1 cellular context compared by ENCODE assay signal in genomic region chrX:3815896-3816664, GRCh38.
TF ChIP-seq lines count a peak whose summit lies in the region.

No MANE protein-coding gene starts in this region.

TF ChIP-seq in K562, 482 proteins besides CTCF, POLR2A, EP300 and RAD21 (continued from another document and continues in another):
- TF ChIP-seq ZNF277 (CRISPR knock-in tag; IDR thresholded peaks at IDR 0.05; ENCODE audit: borderline replicate concordance): no peak
- no peak for TF ChIP-seq TRIM24 (IDR thresholded peaks at IDR 0.05)
- peak; percentile 5 for TF ChIP-seq CCNT2 (IDR thresholded peaks at IDR 0.05; ENCODE audit: borderline replicate concordance, extremely low read depth, insufficient read length, low read depth, low read length)
- TF ChIP-seq ZZZ3 (IDR thresholded peaks at IDR 0.05): no peak
- TF ChIP-seq ZNF717 (CRISPR knock-in tag; IDR thresholded peaks at IDR 0.05): no peak
- TF ChIP-seq ZNF589 (CRISPR knock-in tag; IDR thresholded peaks at IDR 0.05; ENCODE audit: low read depth): no peak
- no peak for TF ChIP-seq ZBTB17 (CRISPR knock-in tag; IDR thresholded peaks at IDR 0.05)
- 0 out of 2 replicates have a peak, but pooled peaks have one; percentile 8 for TF ChIP-seq ETV1 (tag; conservative IDR thresholded peaks at IDR 0.05; ENCODE audit: low read depth)
- no peak for TF ChIP-seq NCOA2 (IDR thresholded peaks at IDR 0.05; ENCODE audit: partially characterized antibody in 2 of 2)
- no peak for TF ChIP-seq ZNF740 (CRISPR knock-in tag; IDR thresholded peaks at IDR 0.05)
- TF ChIP-seq ZNF740 (tag; IDR thresholded peaks at IDR 0.05): no peak
- no peak for TF ChIP-seq MAFF (IDR thresholded peaks at IDR 0.05; ENCODE audit: low read length)
- TF ChIP-seq MLLT1 (IDR thresholded peaks at IDR 0.05): no peak
- TF ChIP-seq CBX1 (IDR thresholded peaks at IDR 0.05; ENCODE audit: low read depth): peak; percentile 23; the same call in 1 of the 2 replicates
- TF ChIP-seq SUPT5H (IDR thresholded peaks at IDR 0.05): peak; percentile 66
- no peak for TF ChIP-seq TAF15 (IDR thresholded peaks at IDR 0.05; ENCODE audit: low read depth, low read length)
- no peak for TF ChIP-seq NR0B1 (IDR thresholded peaks at IDR 0.05; ENCODE audit: partially characterized antibody)
- TF ChIP-seq ZNF3 (CRISPR knock-in tag; IDR thresholded peaks at IDR 0.05): no peak
- TF ChIP-seq HINFP (tag; conservative IDR thresholded peaks at IDR 0.05; ENCODE audit: low read depth): no peak
- no peak for TF ChIP-seq XRCC4 (IDR thresholded peaks at IDR 0.05; ENCODE audit: extremely low read depth, insufficient read depth, insufficient read length)
- TF ChIP-seq PRDM10 (IDR thresholded peaks at IDR 0.05; ENCODE audit: partially characterized antibody): peak; percentile 79
- peak; percentile 37 for TF ChIP-seq POLR2B (IDR thresholded peaks at IDR 0.05; ENCODE audit: low read depth, partially characterized antibody)
- TF ChIP-seq YY1 (IDR thresholded peaks at IDR 0.05; ENCODE audit: borderline replicate concordance in 1 of 3, control insufficient read depth in 1 of 3, extremely low read depth in 1 of 3, insufficient read depth in 3 of 3, insufficient read length in 1 of 3, insufficient replicate concordance in 2 of 3, low read depth in 1 of 3, low read length in 2 of 3): peak in 1 of 3 experiments; percentile 28
- no peak for TF ChIP-seq MEIS2 (IDR thresholded peaks at IDR 0.05; ENCODE audit: partially characterized antibody)
- TF ChIP-seq POLR3A (IDR thresholded peaks at IDR 0.05; ENCODE audit: borderline replicate concordance, extremely low read depth, insufficient read depth, insufficient read length): no peak
- peak; percentile 27; the same call in 1 of the 2 replicates for TF ChIP-seq PHF8 (IDR thresholded peaks at IDR 0.05; ENCODE audit: borderline replicate concordance, low read length)
- TF ChIP-seq L3MBTL2 (IDR thresholded peaks at IDR 0.05): peak; percentile 33; the same call in 1 of the 2 replicates
- no peak for TF ChIP-seq GABPB1 (CRISPR knock-in tag; IDR thresholded peaks at IDR 0.05)
- TF ChIP-seq ILK (tag; IDR thresholded peaks at IDR 0.05; ENCODE audit: borderline replicate concordance, low read depth): no peak
- TF ChIP-seq FUS (optimal IDR thresholded peaks at IDR 0.05; ENCODE audit: low read depth, low read length): no peak
- no peak for TF ChIP-seq ZNF174 (CRISPR knock-in tag; IDR thresholded peaks at IDR 0.05)
- no peak for TF ChIP-seq HCFC1 (IDR thresholded peaks at IDR 0.05; ENCODE audit: low read depth, low read length)
- TF ChIP-seq GMEB1 (CRISPR knock-in tag; IDR thresholded peaks at IDR 0.05): no peak
- no peak for TF ChIP-seq MYNN (IDR thresholded peaks at IDR 0.05)
- no peak for TF ChIP-seq MYNN (CRISPR knock-in tag; IDR thresholded peaks at IDR 0.05)
- TF ChIP-seq CHD1 (IDR thresholded peaks at IDR 0.05; ENCODE audit: low read length): no peak
- TF ChIP-seq ZBED1 (IDR thresholded peaks at IDR 0.05): no peak
- TF ChIP-seq NR3C1 (CRISPR knock-in tag; IDR thresholded peaks at IDR 0.05): no peak
- TF ChIP-seq CAMTA2 (CRISPR knock-in tag; conservative IDR thresholded peaks at IDR 0.05): no peak
- TF ChIP-seq ZBTB5 (IDR thresholded peaks at IDR 0.05): no peak
- TF ChIP-seq TAF1 (IDR thresholded peaks at IDR 0.05; ENCODE audit: control insufficient read depth, extremely low read depth, insufficient read depth, low read length, severe bottlenecking): peak; percentile 11
- peak; percentile 13 for TF ChIP-seq RBM22 (IDR thresholded peaks at IDR 0.05; ENCODE audit: low read depth, low read length, poor library complexity, severe bottlenecking)
- TF ChIP-seq SNIP1 (IDR thresholded peaks at IDR 0.05; ENCODE audit: low read depth): no peak
- no peak for TF ChIP-seq DACH1 (IDR thresholded peaks at IDR 0.05; ENCODE audit: partially characterized antibody)
- TF ChIP-seq STAT5A (IDR thresholded peaks at IDR 0.05; ENCODE audit: borderline replicate concordance, low read length): no peak
- TF ChIP-seq KDM4B (IDR thresholded peaks at IDR 0.05; ENCODE audit: borderline replicate concordance in 2 of 2, low read depth in 1 of 2): no peak
- TF ChIP-seq MBD1 (CRISPR knock-in tag; IDR thresholded peaks at IDR 0.05): no peak
- TF ChIP-seq GATAD2A (IDR thresholded peaks at IDR 0.05): no peak
- no peak for TF ChIP-seq ELF1 (tag; IDR thresholded peaks at IDR 0.05)
- TF ChIP-seq NUFIP1 (IDR thresholded peaks at IDR 0.05; ENCODE audit: partially characterized antibody): no peak
- peak; percentile 68; the same call in 1 of the 2 replicates for TF ChIP-seq ERF (CRISPR knock-in tag; IDR thresholded peaks at IDR 0.05)
- no peak for TF ChIP-seq FOS (IDR thresholded peaks at IDR 0.05; ENCODE audit: extremely low read depth, insufficient read length)
- TF ChIP-seq MYC (IDR thresholded peaks at IDR 0.05; ENCODE audit: low read depth, low read length): peak; percentile 61
- TF ChIP-seq MYC (CRISPR knock-in tag; IDR thresholded peaks at IDR 0.05; ENCODE audit: borderline replicate concordance, low read depth): peak; percentile 79; the same call in 1 of the 2 replicates
- TF ChIP-seq NRF1 (conservative IDR thresholded peaks at IDR 0.05 in 1 of 2, IDR thresholded peaks at IDR 0.05 in 1 of 2): no peak
- TF ChIP-seq SMAD1 (IDR thresholded peaks at IDR 0.05; ENCODE audit: low read depth, low read length, partially characterized antibody): no peak
- no peak for TF ChIP-seq DPF2 (IDR thresholded peaks at IDR 0.05)
